Comparison of ENCODE assay signal across 16 cellular contexts in the genomic region with DNA sequence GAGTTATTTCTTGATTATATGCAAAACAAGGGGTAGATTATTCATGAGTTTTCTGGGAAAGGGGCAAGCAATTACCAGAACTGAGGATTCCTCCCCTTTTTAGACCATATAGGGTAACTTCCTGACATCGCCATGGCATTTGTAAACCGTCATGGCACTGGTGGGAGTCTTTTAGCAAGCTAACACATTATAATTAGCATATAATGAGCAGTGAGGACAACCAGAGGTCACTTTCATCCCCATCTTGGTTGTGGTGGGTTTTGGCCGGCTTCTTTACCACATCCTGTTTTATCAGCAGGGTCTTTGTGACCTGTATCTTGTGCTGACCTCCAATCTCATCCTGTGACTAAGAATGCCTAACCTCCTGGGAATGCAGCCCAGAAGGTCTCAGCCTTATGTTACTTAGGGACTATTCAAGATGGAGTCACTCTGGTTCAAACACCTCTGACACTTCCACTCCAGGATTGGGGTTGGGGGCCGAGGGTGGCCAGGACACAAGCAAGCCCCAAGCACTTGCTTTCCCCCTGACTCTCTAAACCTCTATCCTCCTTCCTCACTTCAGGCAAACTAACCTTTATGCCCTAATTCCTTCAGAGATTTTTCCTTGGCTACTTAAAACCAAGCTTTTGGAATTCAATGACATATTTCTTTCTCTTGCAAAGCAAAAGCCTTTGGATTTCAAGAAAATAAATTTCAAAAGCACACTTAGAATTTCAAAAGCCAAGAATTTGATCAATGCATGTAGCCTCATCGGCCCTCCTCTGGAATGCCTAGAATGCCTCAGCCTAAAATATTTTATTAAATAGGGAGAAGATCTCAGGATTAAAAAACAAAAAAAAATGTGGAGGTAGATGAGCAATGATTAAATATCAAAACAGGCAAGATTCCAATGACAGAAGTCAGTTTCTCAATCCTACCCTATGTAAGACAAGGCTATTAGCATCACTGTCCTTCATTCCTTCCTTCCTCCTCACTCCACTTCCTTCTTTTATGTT.
DNase-seq lines count a peak whose midpoint lies in the region; ATAC-seq, FAIRE-seq and TF ChIP-seq lines count a peak whose summit lies in the region.
"Had no signal": no experiment of that assay in that cellular context is flagged by ENCODE, and none has a peak within 500 bp of the region (broad histone marks: within the 10 kb centered on the region; RNA-seq: fewer than 3 reads in every experiment).

No MANE protein-coding gene starts in this region.

- peak overlapping the region; percentile 70 for H3K27ac ChIP-seq in HUES6 (ENCODE audit: low read depth, low read length)
- H3K27ac ChIP-seq in GM12878 (ENCODE audit: control insufficient read depth, insufficient read depth) = no peak overlapping the region
- H3K27ac ChIP-seq: lower lobe of right lung had no signal

- WGBS in GM12878 (ENCODE audit: insufficient coverage, insufficient replicate concordance, low lambda C conversion rate, missing lambda C conversion rate) = 27% methylated on average over 5 of the region's 5 CpGs

- CTCF ChIA-PET in GM12878 (lab: Yijun Ruan, JAX) = interaction anchor here (0.6 kb wide), 1 partner anchor 627 kb away, joined by 3 read pairs; no protein-coding TSS in a partner anchor

- DNase-seq in AG08395 (ENCODE audit: low spot score) (peak; percentile 25), GM12878 (ENCODE audit: low read depth, low spot score) (no peak), iPS DF 19.7 (ENCODE audit: low read depth, low spot score) (peak; percentile 38), SHP77 treated with DMSO at 0.1 percent for 48 hours (lab: John Stamatoyannopoulos, UW) (no peak), NCI-H2029 treated with DMSO at 0.1 percent for 48 hours (lab: John Stamatoyannopoulos, UW) (no peak), hepatic stellate cell (ENCODE audit: low spot score) (no peak)
- DNase-seq in stimulated activated CD4-positive, alpha-beta T cell treated with anti-CD3 and anti-CD28 coated beads, Interleukin-15, amount 100 ng/mL, for 24 hours = no peak
- DNase-seq: activated CD4-positive, alpha-beta T cell treated with anti-CD3 and anti-CD28 coated beads, Interleukin-2, amount 10 ng/mL, durations not matched to agents 24 days and 14 days; central memory CD4-positive, alpha-beta T cell; lower lobe of right lung; NCI-H2107; NCI-H69; OCI-M1 had no signal

- H3K79me2 ChIP-seq in GM12878 (ENCODE audit: control insufficient read depth, insufficient read depth, low read length) = no peaks in the 10 kb centered on the region

- RAD21 ChIA-PET in GM12878 (lab: Charles Lee; ENCODE audit: unreplicated experiment) = no interaction called here

- TF ChIP-seq RAD21 in GM12878 (IDR thresholded peaks at IDR 0.05; ENCODE audit: insufficient read depth, low read depth, low read length) = no peak

- no peak overlapping the region for H2AFZ ChIP-seq in GM12878 (ENCODE audit: control insufficient read depth, low read depth, low read length)

- no peak for ATAC-seq in GM12878
- ATAC-seq: lower lobe of right lung; natural killer cell treated with Interleukin-12 subunit alpha and Interleukin-12 subunit beta and Interleukin-15 and Interleukin-18, amount 100 ng/mL, for 72 hours had no signal

- H4K20me1 ChIP-seq in GM12878 (ENCODE audit: control insufficient read depth, insufficient read depth) = no peaks in the 10 kb centered on the region

- no peak overlapping the region for H3K4me2 ChIP-seq in GM12878 (ENCODE audit: control insufficient read depth, insufficient read depth)

- intact Hi-C loops in GM12878 (cut with micrococcal nuclease; ENCODE audit: unreplicated experiment) = no loop called here

- H3K9me3 ChIP-seq in HUES6 (ENCODE audit: control insufficient read depth, insufficient read depth, low read depth, low read length) (no peaks in the 10 kb centered on the region), GM12878 (replicated peaks; ENCODE audit: control insufficient read depth, insufficient read depth, low read length) (no peaks in the 10 kb centered on the region; the same call in 2 of the 3 replicates)
- H3K9me3 ChIP-seq: lower lobe of right lung had no signal

- TF ChIP-seq CTCF in GM12878 (IDR thresholded peaks at IDR 0.05 in 2 of 3, conservative IDR thresholded peaks at IDR 0.05 in 1 of 3; ENCODE audit: control insufficient read depth in 2 of 3, extremely low read depth in 1 of 3, insufficient read depth in 1 of 3, low read depth in 3 of 3, low read length in 3 of 3) = no peak

- no peak for FAIRE-seq in GM12878 (lab: Jason Lieb, UNC)
- FAIRE-seq: GM12891 had no signal

- no peak for TF ChIP-seq POLR2A in GM12878 (IDR thresholded peaks at IDR 0.05; ENCODE audit: low read depth, low read length)

- TF ChIP-seq EP300 in GM12878 (IDR thresholded peaks at IDR 0.05; ENCODE audit: borderline replicate concordance in 1 of 2, control insufficient read depth in 1 of 2, low read depth in 2 of 2, low read length in 2 of 2) = no peak

- in situ Hi-C loops in GM12878 (cut with MboI) = no loop called here

- H3K9ac ChIP-seq in HUES6 (ENCODE audit: low read length) (no peak overlapping the region), GM12878 (ENCODE audit: control insufficient read depth, insufficient read depth, low read length) (no peak overlapping the region)

- H3K4me1 ChIP-seq in HUES6 (ENCODE audit: control insufficient read depth, insufficient read depth, low read length) (peaks cover 11% of the 10 kb centered on the region), GM12878 (ENCODE audit: control insufficient read depth, insufficient read depth, low read length) (no peaks in the 10 kb centered on the region)
- H3K4me1 ChIP-seq: lower lobe of right lung had no signal

- SMC1A ChIA-PET in GM12878 (lab: Charles Lee; ENCODE audit: uncharacterized antibody, unreplicated experiment) = interaction anchor here (0.6 kb wide), 1 partner anchor 303 kb away, joined by 3 read pairs; no protein-coding TSS in a partner anchor

- H3K27me3 ChIP-seq in HUES6 (ENCODE audit: control insufficient read depth, insufficient read depth, low read length) (no peaks in the 10 kb centered on the region), GM12878 (replicated peaks in 1 of 2; ENCODE audit: control insufficient read depth in 2 of 2, insufficient read depth in 2 of 2, low read length in 1 of 2) (no peaks in the 10 kb centered on the region)

- no peak overlapping the region for H3K4me3 ChIP-seq in HUES6 (ENCODE audit: low read depth, low read length)
- no peak overlapping the region for H3K4me3 ChIP-seq in GM12878
- H3K4me3 ChIP-seq: lower lobe of right lung had no signal

- H3K36me3 ChIP-seq in HUES6 (ENCODE audit: control insufficient read depth, insufficient read depth, low read length) (no peaks in the 10 kb centered on the region), GM12878 (ENCODE audit: control insufficient read depth in 2 of 2, insufficient read depth in 2 of 2, low read length in 1 of 2) (no peaks in the 10 kb centered on the region)
- H3K36me3 ChIP-seq: lower lobe of right lung had no signal

- no TSS peak for BruUV-seq in GM12878 (replicated peaks; lab: Mats Ljungman, UMichigan)

- POLR2A ChIA-PET in GM12878 (lab: Charles Lee) = no interaction called here

TF ChIP-seq in GM12878, 131 proteins besides CTCF, POLR2A, EP300 and RAD21 (continues in another document):
- TF ChIP-seq RFX5 (IDR thresholded peaks at IDR 0.05; ENCODE audit: low read depth, low read length) = no peak
- no peak for TF ChIP-seq NRF1 (conservative IDR thresholded peaks at IDR 0.05; ENCODE audit: low read depth, low read length)
- no peak for TF ChIP-seq TBL1XR1 (IDR thresholded peaks at IDR 0.05; ENCODE audit: low read depth, low read length)
- no peak for TF ChIP-seq IRF4 (IDR thresholded peaks at IDR 0.05; ENCODE audit: low read depth, low read length)
- TF ChIP-seq ZBTB4 (CRISPR knock-in tag; IDR thresholded peaks at IDR 0.05) = peak; percentile 62; the same call in 1 of the 2 replicates
- TF ChIP-seq HDAC2 (IDR thresholded peaks at IDR 0.05) = no peak
- TF ChIP-seq BRCA1 (IDR thresholded peaks at IDR 0.05; ENCODE audit: low read depth, low read length) = no peak
- TF ChIP-seq E2F4 (IDR thresholded peaks at IDR 0.05; ENCODE audit: low read depth, low read length) = no peak
- TF ChIP-seq BMI1 (IDR thresholded peaks at IDR 0.05; ENCODE audit: borderline replicate concordance) = no peak

Comparison
In these comparisons a context has a peak if more than half of its experiments do, and no peak if none do; other contexts are left out.
1. DNase-seq: peak in AG08395 (single experiment) and iPS DF 19.7 (single experiment); none in GM12878 (single experiment), SHP77 treated with DMSO at 0.1 percent for 48 hours (single experiment), NCI-H2029 treated with DMSO at 0.1 percent for 48 hours (single experiment), hepatic stellate cell (single experiment) and stimulated activated CD4-positive, alpha-beta T cell treated with anti-CD3 and anti-CD28 coated beads, Interleukin-15, amount 100 ng/mL, for 24 hours (single experiment).